In the genomic region with DNA sequence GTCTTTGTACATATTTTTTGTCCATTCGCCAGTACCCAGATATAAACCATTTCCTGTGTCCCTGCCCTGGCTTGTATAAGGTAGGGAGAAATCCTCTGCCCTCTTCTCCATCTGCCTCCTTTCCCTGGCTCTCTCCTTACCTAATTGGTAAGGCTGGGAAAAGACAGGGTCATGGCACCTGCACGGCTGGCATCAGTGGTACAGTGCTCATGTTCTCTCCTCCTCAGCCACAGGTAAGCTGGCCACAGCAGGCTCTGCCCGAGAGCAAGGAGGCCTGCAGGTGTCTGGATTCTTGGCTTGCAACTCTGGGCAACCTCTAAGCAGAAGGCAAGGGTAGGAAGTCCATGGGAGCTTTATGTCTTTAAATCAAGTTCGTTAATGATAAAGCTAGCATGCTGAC, we compare ENCODE assay signal across 7 cellular contexts.
"Had no signal": no experiment of that assay in that cellular context is flagged by ENCODE, and none has a peak within 500 bp of the region (broad histone marks: within the 10 kb centered on the region; RNA-seq: fewer than 3 reads in every experiment).

No MANE protein-coding gene starts in this region.

- ATAC-seq: GM23338 had no signal

- FAIRE-seq: H1, H54, HTR-8/SVneo had no signal

- H3K4me3 ChIP-seq: GM23338 had no signal

- DNase-seq: H9, HCEC 1CT, IMR-90 had no signal
